ENCODE assay signal across 8 cellular contexts in the genomic region with DNA sequence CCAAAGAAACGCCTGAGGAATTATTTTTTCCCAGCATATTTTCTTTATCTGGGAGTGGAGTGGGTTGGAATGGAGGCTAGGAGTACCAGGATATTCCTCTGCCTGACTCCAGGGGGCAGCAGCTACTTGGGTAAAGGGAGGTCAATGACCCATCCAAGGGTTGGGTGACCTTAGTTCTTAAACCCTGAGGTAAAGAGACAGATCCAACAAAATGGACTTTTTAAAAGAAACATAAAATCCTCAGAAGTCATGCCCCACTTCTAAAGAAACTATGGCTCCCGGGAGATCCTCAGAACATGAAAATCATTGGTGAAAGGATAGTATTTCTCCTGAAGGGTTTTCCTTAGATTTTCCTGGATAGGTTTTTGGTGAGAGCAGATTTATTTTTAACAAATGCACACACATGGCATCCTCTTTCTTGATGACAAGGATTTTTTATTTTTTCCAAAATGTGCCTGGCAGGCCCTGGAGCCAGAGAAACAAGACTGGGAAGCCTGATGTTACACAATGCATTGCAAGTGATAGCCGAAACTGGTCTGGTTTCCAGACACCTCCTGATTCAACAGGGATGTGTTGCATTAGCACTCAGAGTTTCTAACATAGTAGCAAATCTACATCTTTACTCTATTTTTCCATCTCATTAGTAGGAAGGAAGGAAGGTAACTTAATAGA.
DNase-seq lines count a peak whose midpoint lies in the region; ATAC-seq lines count a peak whose summit lies in the region.

No MANE protein-coding gene starts in this region.

- DNase-seq in DMS 273 treated with DMSO at 0.1 percent for 48 hours (lab: John Stamatoyannopoulos, UW) (peak; percentile 9), HCEC 1CT (peak; percentile 51), NCI-H82 (lab: John Stamatoyannopoulos, UW) (peak; percentile 77), dermis blood vessel endothelial cell (peak; percentile 77), medulla oblongata (ENCODE audit: extremely low spot score) (peak; percentile 78), mucosa of gallbladder (ENCODE audit: low spot score) (no peak)

- ATAC-seq in GM21576 (IDR thresholded peaks at IDR 0.05; ENCODE audit: unreplicated experiment) (no peak), GM21619 (IDR thresholded peaks at IDR 0.05; ENCODE audit: unreplicated experiment) (no peak)
